In genomic region chr6:36660771-36661471, GRCh38 we compare ENCODE assay signal across 2 cellular contexts.
TF ChIP-seq lines count a peak whose summit lies in the region.

No MANE protein-coding gene starts in this region.

TF ChIP-seq in liver, 16 proteins besides CTCF, POLR2A, EP300 and RAD21:
- TF ChIP-seq MAX (IDR thresholded peaks at IDR 0.05) = no peak
- no peak for TF ChIP-seq EGR1 (IDR thresholded peaks at IDR 0.05; ENCODE audit: low read depth in 2 of 2)
- no peak for TF ChIP-seq NR2F2 (IDR thresholded peaks at IDR 0.05)
- TF ChIP-seq REST (IDR thresholded peaks at IDR 0.05) = no peak
- peak; percentile 7 to 11 for TF ChIP-seq RXRA (IDR thresholded peaks at IDR 0.05)
- TF ChIP-seq JUND (IDR thresholded peaks at IDR 0.05) = no peak
- no peak for TF ChIP-seq FOXA2 (IDR thresholded peaks at IDR 0.05)
- no peak for TF ChIP-seq HNF4A (conservative IDR thresholded peaks at IDR 0.05)
- no peak for TF ChIP-seq YY1 (IDR thresholded peaks at IDR 0.05)
- TF ChIP-seq GABPA (IDR thresholded peaks at IDR 0.05 in 1 of 2, conservative IDR thresholded peaks at IDR 0.05 in 1 of 2) = no peak
- TF ChIP-seq ATF3 (IDR thresholded peaks at IDR 0.05) = no peak
- no peak for TF ChIP-seq FOXA1 (IDR thresholded peaks at IDR 0.05)
- TF ChIP-seq SP1 (IDR thresholded peaks at IDR 0.05) = peak; percentile 10

TF ChIP-seq in HepG2, 621 proteins besides CTCF, POLR2A, EP300 and RAD21:
- TF ChIP-seq NFKBIZ (CRISPR knock-in tag; IDR thresholded peaks at IDR 0.05) (no peak), ARNTL (CRISPR knock-in tag; IDR thresholded peaks at IDR 0.05) (no peak), THRA (CRISPR knock-in tag; IDR thresholded peaks at IDR 0.05; ENCODE audit: borderline replicate concordance) (no peak), AFF4 (CRISPR knock-in tag; IDR thresholded peaks at IDR 0.05) (no peak), ATF6 (CRISPR knock-in tag; conservative IDR thresholded peaks at IDR 0.05) (no peak), ZBTB37 (CRISPR knock-in tag; IDR thresholded peaks at IDR 0.05) (no peak), SALL2 (CRISPR knock-in tag; IDR thresholded peaks at IDR 0.05) (no peak), POGK (CRISPR knock-in tag; conservative IDR thresholded peaks at IDR 0.05) (no peak), ONECUT2 (CRISPR knock-in tag; IDR thresholded peaks at IDR 0.05) (no peak), NCOR1 (IDR thresholded peaks at IDR 0.05; ENCODE audit: borderline replicate concordance, low read length) (no peak), MED13 (CRISPR knock-in tag; IDR thresholded peaks at IDR 0.05) (no peak), KLF13 (CRISPR knock-in tag; IDR thresholded peaks at IDR 0.05) (no peak), PRDM4 (CRISPR knock-in tag; IDR thresholded peaks at IDR 0.05; ENCODE audit: borderline replicate concordance) (no peak), ZNF562 (CRISPR knock-in tag; IDR thresholded peaks at IDR 0.05; ENCODE audit: borderline replicate concordance) (no peak)
